Comparison of ENCODE assay signal across 8 cellular contexts in the genomic region with DNA sequence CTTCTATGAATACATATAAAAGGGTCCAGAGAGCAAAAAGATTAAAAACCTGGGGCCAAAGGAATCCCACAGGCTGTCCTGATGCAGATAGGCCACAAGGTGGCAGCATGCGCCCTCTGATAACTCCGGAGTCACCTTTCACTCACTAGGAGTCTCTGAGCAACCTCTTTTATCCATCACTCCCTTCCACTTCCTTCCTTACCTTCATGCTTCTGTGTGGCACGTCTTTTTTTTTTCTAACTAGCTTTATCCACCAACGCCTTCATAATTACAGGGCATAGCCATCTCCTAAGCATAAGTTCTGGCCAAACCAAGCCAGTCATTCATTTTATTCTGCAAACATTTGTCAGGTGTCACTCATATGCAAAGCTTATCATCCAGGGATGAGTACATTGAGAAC. TPM values are rescaled to one million over a fixed set of nuclear protein-coding genes. Genes with fewer than 3 reads are reported as not detected.
DNase-seq lines count a peak whose midpoint lies in the region; ATAC-seq, FAIRE-seq and TF ChIP-seq lines count a peak whose summit lies in the region.

No MANE protein-coding gene starts in this region.

- intact Hi-C loops in head of caudate nucleus (cut with DNase I), result loop anchor here (2.0 kb wide), 1 partner anchor 142 kb away; no protein-coding TSS in a partner anchor
- intact Hi-C loops in prostate gland (cut with DNase I), result loop anchor here (1.0 to 5.0 kb wide), 2 partner anchors 143 to 215 kb away; partner anchors contain the start of gene S100A2

- DNase-seq in GM12891 (ENCODE audit: insufficient read length, low spot score), result peak; percentile 49
- peak; percentile 53 for DNase-seq in NCI-H128 (lab: John Stamatoyannopoulos, UW; ENCODE audit: unreplicated experiment)
- DNase-seq in SKM-1 treated with dmso at 0.1 percent for 144 hours (lab: John Stamatoyannopoulos, UW; ENCODE audit: unreplicated experiment), result peak; percentile 89
- DNase-seq in activated naive CD4-positive, alpha-beta T cell treated with anti-CD3 and anti-CD28 coated beads, Interleukin-2, amount 50 U/mL, for 72 hours (ENCODE audit: low spot score in 2 of 2), result peak in 1 of 2 donors; percentile 57
- DNase-seq in head of caudate nucleus, result peak in 41 of 42 donors; percentile 43 to 90 (median 75)
- DNase-seq in prostate gland (ENCODE audit: low spot score), result peak; percentile 57

- no peaks in the 10 kb centered on the region for H3K36me3 ChIP-seq in prostate gland

- no peak overlapping the region for H3K27ac Mint-ChIP-seq in activated naive CD4-positive, alpha-beta T cell treated with anti-CD3 and anti-CD28 coated beads, Interleukin-2, amount 50 U/mL, for 72 hours

- FAIRE-seq in GM12891 (lab: Jason Lieb, UNC), result peak; percentile 82

- no peaks in the 10 kb centered on the region for H3K4me1 ChIP-seq in prostate gland (replicated peaks)

- ATAC-seq in activated naive CD4-positive, alpha-beta T cell treated with anti-CD3 and anti-CD28 coated beads, Interleukin-2, amount 50 U/mL, for 72 hours, result peak; percentile 58 to 65
- no peak for ATAC-seq in GM18870 (IDR thresholded peaks at IDR 0.05; ENCODE audit: unreplicated experiment)
- no peak for ATAC-seq in GM19463 (IDR thresholded peaks at IDR 0.05; ENCODE audit: unreplicated experiment)

- no peaks in the 10 kb centered on the region for H3K36me3 Mint-ChIP-seq in activated naive CD4-positive, alpha-beta T cell treated with anti-CD3 and anti-CD28 coated beads, Interleukin-2, amount 50 U/mL, for 72 hours

- 2% methylated on average over 4 of the region's 4 CpGs for WGBS in prostate gland

- no peaks in the 10 kb centered on the region for H3K9me3 Mint-ChIP-seq in activated naive CD4-positive, alpha-beta T cell treated with anti-CD3 and anti-CD28 coated beads, Interleukin-2, amount 50 U/mL, for 72 hours

- H3K9me3 ChIP-seq in prostate gland, result no peaks in the 10 kb centered on the region

- peak; percentile 69 to 85 (median 82) for TF ChIP-seq CTCF in prostate gland (IDR thresholded peaks at IDR 0.05)

- no peak overlapping the region for H3K4me3 ChIP-seq in prostate gland

- no peak overlapping the region for H3K27ac ChIP-seq in prostate gland

- no peaks in the 10 kb centered on the region for H3K27me3 ChIP-seq in prostate gland (replicated peaks; ENCODE audit: insufficient read depth)

- no peak for TF ChIP-seq POLR2A in GM12891 (IDR thresholded peaks at IDR 0.05; ENCODE audit: low read depth, low read length)
- TF ChIP-seq POLR2A in prostate gland (IDR thresholded peaks at IDR 0.05), result no peak

TF ChIP-seq in GM12891, 5 proteins besides CTCF, POLR2A, EP300 and RAD21:
- TF ChIP-seq SPI1 (IDR thresholded peaks at IDR 0.05; ENCODE audit: low read depth, low read length) (peak; percentile 27; the same call in 1 of the 2 replicates), TAF1 (IDR thresholded peaks at IDR 0.05; ENCODE audit: low read depth, low read length) (no peak), PAX5 (IDR thresholded peaks at IDR 0.05; ENCODE audit: insufficient read depth, low read length, severe bottlenecking) (no peak)

RNA-seq across cellular contexts. Expression of gene PGLYRP4, which starts 3.9 kb away (rescaled TPM):
- 1.1 TPM for polyA plus RNA-seq in GM12891 (2012; ENCODE audit: low read depth, missing spikeins)
- total RNA-seq in activated naive CD4-positive, alpha-beta T cell treated with anti-CD3 and anti-CD28 coated beads, Interleukin-2, amount 50 U/mL, for 72 hours, result not detected
- not detected for total RNA-seq in prostate gland

RNA-seq across cellular contexts. Expression of gene S100A9, which starts 5.1 kb away (rescaled TPM):
- not detected for polyA plus RNA-seq in GM12891 (2012; ENCODE audit: low read depth, missing spikeins)
- 1 to 10 TPM in 1 of 2 donors, under 1 TPM in 1; 0.73 to 1.4 TPM for total RNA-seq in activated naive CD4-positive, alpha-beta T cell treated with anti-CD3 and anti-CD28 coated beads, Interleukin-2, amount 50 U/mL, for 72 hours
- 10 to 100 TPM; 25.6 to 45.2 TPM for total RNA-seq in prostate gland

RNA-seq across cellular contexts. Expression of gene S100A12, which starts 22.9 kb away (rescaled TPM):
- polyA plus RNA-seq in GM12891 (2012; ENCODE audit: low read depth, missing spikeins), result not detected
- total RNA-seq in activated naive CD4-positive, alpha-beta T cell treated with anti-CD3 and anti-CD28 coated beads, Interleukin-2, amount 50 U/mL, for 72 hours, result not detected
- total RNA-seq in prostate gland, result not detected

RNA-seq across cellular contexts. Expression of gene S100A8, which starts 38.4 kb away (rescaled TPM):
- not detected for polyA plus RNA-seq in GM12891 (2012; ENCODE audit: low read depth, missing spikeins)
- total RNA-seq in activated naive CD4-positive, alpha-beta T cell treated with anti-CD3 and anti-CD28 coated beads, Interleukin-2, amount 50 U/mL, for 72 hours, result not detected
- total RNA-seq in prostate gland, result 1 to 10 TPM; 1.5 to 5.6 TPM

RNA-seq across cellular contexts. Expression of gene PGLYRP3, which starts 39.8 kb away (rescaled TPM):
- 0.27 TPM for polyA plus RNA-seq in GM12891 (2012; ENCODE audit: low read depth, missing spikeins)
- total RNA-seq in activated naive CD4-positive, alpha-beta T cell treated with anti-CD3 and anti-CD28 coated beads, Interleukin-2, amount 50 U/mL, for 72 hours, result not detected
- not detected for total RNA-seq in prostate gland

Comparison
In these comparisons a context has a peak if more than half of its experiments do, and no peak if none do; other contexts are left out.
1. ATAC-seq: peak in activated naive CD4-positive, alpha-beta T cell treated with anti-CD3 and anti-CD28 coated beads, Interleukin-2, amount 50 U/mL, for 72 hours (2 of 2); none in GM18870 (single experiment) and GM19463 (single experiment).
2. RNA of gene S100A9, which starts 5.1 kb away (total RNA-seq): 25.6 to 45.2 TPM in prostate gland; 0.73 to 1.4 TPM in activated naive CD4-positive, alpha-beta T cell treated with anti-CD3 and anti-CD28 coated beads, Interleukin-2, amount 50 U/mL, for 72 hours; every median in the first group is over 10 times any median in the second.